Comparison of ENCODE assay signal across 8 cellular contexts in the genomic region with DNA sequence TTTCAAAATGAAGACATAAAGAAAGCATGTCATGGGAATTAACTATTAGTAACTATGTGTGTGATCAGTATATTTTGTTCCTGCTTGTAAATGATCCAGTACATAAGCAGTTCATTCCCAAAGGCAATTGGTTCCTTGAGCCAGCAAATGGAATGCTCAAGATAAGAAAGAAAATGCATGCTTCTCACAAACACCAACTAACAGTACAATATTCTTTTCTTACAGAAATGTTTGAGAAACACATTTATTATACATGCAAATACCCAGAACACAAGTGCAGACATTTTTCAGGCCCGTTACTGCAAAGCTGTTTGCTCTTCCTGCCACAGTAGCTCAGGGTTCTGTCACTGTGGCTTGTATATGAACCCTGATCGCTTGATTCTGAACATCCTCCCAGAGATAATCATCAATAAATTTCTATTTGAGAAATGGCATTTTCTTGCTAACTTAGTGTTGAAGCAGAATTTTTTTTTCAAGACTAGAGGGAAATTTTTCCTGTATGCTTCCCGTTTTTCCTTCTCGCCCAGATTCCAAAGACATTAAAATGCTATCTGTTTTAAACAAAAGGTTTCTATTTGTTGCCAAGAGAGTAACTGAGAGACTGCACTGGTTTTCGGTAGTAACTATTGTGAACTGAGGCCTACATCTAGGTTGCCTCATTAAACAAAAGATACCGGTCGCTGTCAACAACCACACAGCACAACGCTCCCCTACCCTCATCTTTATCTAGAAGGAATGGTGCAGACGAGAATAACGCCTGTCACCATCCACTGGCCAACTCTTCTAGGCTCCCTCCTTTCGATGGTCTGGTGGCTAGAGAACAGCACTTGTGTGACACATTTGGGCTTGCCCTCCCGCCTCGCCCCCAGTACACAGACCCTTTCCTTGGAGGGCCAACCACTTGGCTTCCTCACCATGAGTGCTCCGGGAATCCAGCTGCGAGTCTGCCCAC. TPM values are rescaled to one million over a fixed set of nuclear protein-coding genes. Genes with fewer than 3 reads are reported as not detected.
DNase-seq lines count a peak whose midpoint lies in the region; ATAC-seq, FAIRE-seq and TF ChIP-seq lines count a peak whose summit lies in the region.

No MANE protein-coding gene starts in this region.

- no peak for TF ChIP-seq POLR2A in HepG2 (IDR thresholded peaks at IDR 0.05; ENCODE audit: insufficient read depth in 1 of 2, low read depth in 2 of 2, low read length in 2 of 2)

- H3K9ac ChIP-seq in SK-N-MC (ENCODE audit: insufficient read length) (peak overlapping the region; percentile 75), HepG2 (ENCODE audit: insufficient read depth, low read depth, low read length) (peak overlapping the region; percentile 77)

- POLR2A ChIA-PET in HepG2 (lab: Yijun Ruan, JAX), result interaction anchor here (1.1 to 1.3 kb wide), 3 partner anchors 26 to 222 kb away, joined by 3 to 4 read pairs (median 3); no protein-coding TSS in a partner anchor

- peak overlapping the region; percentile 91 for H3K4me2 ChIP-seq in HepG2 (ENCODE audit: low read depth, low read length)

- peaks cover 61% of the 10 kb centered on the region for H3K79me2 ChIP-seq in HepG2 (ENCODE audit: insufficient read depth, low read length)

- no peaks in the 10 kb centered on the region for H3K27me3 Mint-ChIP-seq in stimulated activated naive CD8-positive, alpha-beta T cell treated with anti-CD3 and anti-CD28 coated beads, Interleukin-15, amount 100 ng/mL, for 72 hours

- H3K27me3 ChIP-seq in HepG2 (ENCODE audit: control insufficient read depth in 1 of 2, insufficient read depth in 2 of 2, low read length in 2 of 2), result no peaks in the 10 kb centered on the region

- FAIRE-seq in HepG2 (lab: Jason Lieb, UNC), result peak; percentile 59

- in situ Hi-C loops in HepG2 (cut with HindIII; ENCODE audit: extremely low pct_ligation_motif_present, low pct_unique_long_range_greater_than_20kb), result loop anchor here (5.0 to 10.0 kb wide), 2 partner anchors 43 to 185 kb away; no protein-coding TSS in a partner anchor

- H3K4me1 Mint-ChIP-seq in stimulated activated naive CD8-positive, alpha-beta T cell treated with anti-CD3 and anti-CD28 coated beads, Interleukin-15, amount 100 ng/mL, for 72 hours, result peaks cover 59% of the 10 kb centered on the region

- no peaks in the 10 kb centered on the region for H3K9me3 ChIP-seq in SK-N-MC (ENCODE audit: low read depth, low read length)
- H3K9me3 ChIP-seq in HepG2 (ENCODE audit: low read length), result no peaks in the 10 kb centered on the region

- TSS peak; percentile 42 for BruUV-seq in HepG2 (replicated peaks; lab: Mats Ljungman, UMichigan)

- H3K4me1 ChIP-seq in HepG2 (ENCODE audit: insufficient read depth, low read length), result peaks cover 48% of the 10 kb centered on the region

- peak overlapping the region; percentile 64 to 97 for H3K27ac Mint-ChIP-seq in stimulated activated naive CD8-positive, alpha-beta T cell treated with anti-CD3 and anti-CD28 coated beads, Interleukin-15, amount 100 ng/mL, for 72 hours

- TF ChIP-seq EP300 in HepG2 (IDR thresholded peaks at IDR 0.05; ENCODE audit: low read depth in 2 of 2, low read length in 2 of 2) (no peak), HepG2 (CRISPR knock-in tag; IDR thresholded peaks at IDR 0.05; ENCODE audit: borderline replicate concordance) (no peak)

- intact Hi-C loops in HepG2 (cut with micrococcal nuclease; ENCODE audit: unreplicated experiment), result loop anchor here (1.0 to 10.0 kb wide), 5 partner anchors 26 to 278 kb away; partner anchors contain the start of gene PSAT1

- H4K20me1 ChIP-seq in HepG2 (ENCODE audit: insufficient read depth, low read length), result 0 out of 2 replicates have a peak, but pooled peaks cover 5% of the 10 kb centered on the region

- no peaks in the 10 kb centered on the region for H3K36me3 ChIP-seq in SK-N-MC (ENCODE audit: insufficient read depth, low read length)
- no peaks in the 10 kb centered on the region for H3K36me3 ChIP-seq in HepG2 (replicated peaks in 1 of 2; ENCODE audit: control insufficient read depth in 1 of 2, insufficient read depth in 2 of 2, low read length in 2 of 2)

- CTCF ChIA-PET in HepG2 (lab: Yijun Ruan, JAX; ENCODE audit: low intra/inter-chr PET ratio, low total read pairs), result no interaction called here

- no peaks in the 10 kb centered on the region for H3K9me3 Mint-ChIP-seq in stimulated activated naive CD8-positive, alpha-beta T cell treated with anti-CD3 and anti-CD28 coated beads, Interleukin-15, amount 100 ng/mL, for 72 hours

- TF ChIP-seq CTCF in HepG2 (CRISPR knock-in tag; IDR thresholded peaks at IDR 0.05), result no peak

- peak overlapping the region; percentile 87 to 98 for H3K4me3 Mint-ChIP-seq in stimulated activated naive CD8-positive, alpha-beta T cell treated with anti-CD3 and anti-CD28 coated beads, Interleukin-15, amount 100 ng/mL, for 72 hours

- DNase-seq in stimulated activated CD4-positive, alpha-beta T cell treated with anti-CD3 and anti-CD28 coated beads, Interleukin-1b, Interleukin-23, amount 100 ng/mL, for 48 hours, result peak; percentile 5
- no peak for DNase-seq in stimulated activated CD4-positive, alpha-beta T cell treated with anti-CD3 and anti-CD28 coated beads, Interleukin-4, amount 100 ng/mL, for 4 hours
- DNase-seq in SK-N-MC (ENCODE audit: low read depth, low spot score) (no peak), cerebellum (ENCODE audit: low spot score) (peak; percentile 45), HepG2 (ENCODE audit: low spot score) (no peak), AG08395 (ENCODE audit: low spot score) (no peak)
- DNase-seq in stimulated activated naive CD8-positive, alpha-beta T cell treated with anti-CD3 and anti-CD28 coated beads, Interleukin-15, amount 100 ng/mL, for 72 hours, result peak; percentile 32 to 43
- no peak for DNase-seq in stimulated activated CD8-positive, alpha-beta memory T cell treated with anti-CD3 and anti-CD28 coated beads, Interleukin-4, amount 100 ng/mL, for 48 hours

- peak; percentile 55 for ATAC-seq in HepG2
- ATAC-seq in stimulated activated naive CD8-positive, alpha-beta T cell treated with anti-CD3 and anti-CD28 coated beads, Interleukin-15, amount 100 ng/mL, for 72 hours, result peak; percentile 48

- H3K4me3 ChIP-seq in SK-N-MC (peak overlapping the region; percentile 93), HepG2 (replicated peaks in 1 of 3; ENCODE audit: insufficient read depth in 1 of 3, low read depth in 2 of 3, low read length in 3 of 3) (peak overlapping the region; percentile 81 to 89 (median 87))

- WGBS in HepG2 (ENCODE audit: low lambda C conversion rate), result 2% methylated on average over 15 of the region's 15 CpGs

- peak overlapping the region; percentile 70 for H3K27ac ChIP-seq in SK-N-MC
- peak overlapping the region; percentile 64 for H3K27ac ChIP-seq in HepG2 (ENCODE audit: extremely low read length, insufficient read depth, low read length)

- no peak overlapping the region for H2AFZ ChIP-seq in HepG2 (ENCODE audit: low read length)

- no peak for TF ChIP-seq RAD21 in HepG2 (CRISPR knock-in tag; IDR thresholded peaks at IDR 0.05)

TF ChIP-seq in HepG2, 621 proteins besides CTCF, POLR2A, EP300 and RAD21 (continues in another document):
- TF ChIP-seq ZNF496 (CRISPR knock-in tag; IDR thresholded peaks at IDR 0.05; ENCODE audit: insufficient replicate concordance) (no peak), TCF7 (IDR thresholded peaks at IDR 0.05; ENCODE audit: low read depth) (no peak), ZBTB37 (CRISPR knock-in tag; IDR thresholded peaks at IDR 0.05) (no peak), BHLHE40 (IDR thresholded peaks at IDR 0.05; ENCODE audit: low read length) (no peak)

RNA-seq across cellular contexts. Expression of gene GNAQ, which starts 1.7 kb away (rescaled TPM):
- total RNA-seq in cerebellum (186 TPM), HepG2 (2016; rRNA removed; fragmentation: Illumina TruSeq; extraction: Trizol) (17.7 and 21.1 TPM in 2 replicates)
- 3.9 TPM in 2 replicates for total RNA-seq in HepG2 (2016; cell fraction: cytosol; rRNA removed; fragmentation: Illumina TruSeq; extraction: Trizol; ENCODE audit: low read depth)
- 16.0 and 22.9 TPM in 2 replicates for total RNA-seq in HepG2 (2016; cell fraction: insoluble cytoplasmic fraction; rRNA removed; fragmentation: Illumina TruSeq; extraction: Trizol)
- total RNA-seq in HepG2 (2016; cell fraction: membrane; rRNA removed; fragmentation: Illumina TruSeq; extraction: Trizol), result 9.6 and 12.7 TPM in 2 replicates
- total RNA-seq in HepG2 (2016; cell fraction: nucleus; rRNA removed; fragmentation: Illumina TruSeq; extraction: Trizol), result 15.9 and 16.4 TPM in 2 replicates
- 12.1 and 16.5 TPM in 2 replicates for polyA plus RNA-seq in HepG2 (2011; rRNA removed)
- 6.6 and 12.2 TPM in 2 replicates for polyA plus RNA-seq in HepG2 (2011; cell fraction: cytosol; rRNA removed)
- polyA plus RNA-seq in HepG2 (2011; cell fraction: nucleus; rRNA removed), result 11.5 and 15.2 TPM in 2 replicates
- polyA plus RNA-seq in HepG2 (2012), result 13.3 and 16.7 TPM in 2 replicates
- 0.83 and 1.0 TPM in 2 replicates for polyA plus RNA-seq in HepG2 (2016; cell fraction: cytosol; fragmentation: Illumina TruSeq; extraction: Trizol; ENCODE audit: low read depth)
- polyA plus RNA-seq in HepG2 (2016; cell fraction: insoluble cytoplasmic fraction; fragmentation: Illumina TruSeq; extraction: Trizol; ENCODE audit: low read depth), result 19.8 and 20.8 TPM in 2 replicates
- 6.1 and 6.3 TPM in 2 replicates for polyA plus RNA-seq in HepG2 (2016; cell fraction: membrane; fragmentation: Illumina TruSeq; extraction: Trizol; ENCODE audit: low read depth)
- polyA plus RNA-seq in HepG2 (2016; cell fraction: nucleus; fragmentation: Illumina TruSeq; extraction: Trizol; ENCODE audit: insufficient read depth, low read depth), result 13.6 and 15.9 TPM in 2 replicates
- 9.6 and 14.4 TPM in 2 replicates for polyA minus RNA-seq in HepG2 (2011; rRNA and poly(A)+ RNA removed; ENCODE audit: low replicate concordance)
- polyA minus RNA-seq in HepG2 (2011; cell fraction: cytosol; rRNA and poly(A)+ RNA removed), result 18.0 and 30.7 TPM in 2 replicates
- 19.4 and 24.0 TPM in 2 replicates for polyA minus RNA-seq in HepG2 (2011; cell fraction: nucleus; rRNA and poly(A)+ RNA removed)

Comparison
In these comparisons a context has a peak if more than half of its experiments do, and no peak if none do; other contexts are left out.
1. DNase-seq: peak in stimulated activated CD4-positive, alpha-beta T cell treated with anti-CD3 and anti-CD28 coated beads, Interleukin-1b, Interleukin-23, amount 100 ng/mL, for 48 hours (single experiment), cerebellum (single experiment) and stimulated activated naive CD8-positive, alpha-beta T cell treated with anti-CD3 and anti-CD28 coated beads, Interleukin-15, amount 100 ng/mL, for 72 hours (2 of 2); none in stimulated activated CD4-positive, alpha-beta T cell treated with anti-CD3 and anti-CD28 coated beads, Interleukin-4, amount 100 ng/mL, for 4 hours (0 of 2), SK-N-MC (single experiment), HepG2 (single experiment), AG08395 (single experiment) and stimulated activated CD8-positive, alpha-beta memory T cell treated with anti-CD3 and anti-CD28 coated beads, Interleukin-4, amount 100 ng/mL, for 48 hours (single experiment).